Comparison of ENCODE assay signal across 23 cellular contexts in genomic region chr18:10850216-10850615, GRCh38.
DNase-seq lines count a peak whose midpoint lies in the region; ATAC-seq, FAIRE-seq and TF ChIP-seq lines count a peak whose summit lies in the region.
"Had no signal": no experiment of that assay in that cellular context is flagged by ENCODE, and none has a peak within 500 bp of the region (broad histone marks: within the 10 kb centered on the region; RNA-seq: fewer than 3 reads in every experiment).

No MANE protein-coding gene starts in this region.

- 65% methylated on average over 7 of the region's 7 CpGs for WGBS in GM12878 (ENCODE audit: insufficient coverage, insufficient replicate concordance, low lambda C conversion rate, missing lambda C conversion rate)

- POLR2A ChIA-PET in GM12878 (lab: Charles Lee) = interaction anchor here (0.7 to 2.4 kb wide), 4 partner anchors 12 to 300 kb away, joined by 4 to 11 read pairs (median 6); partner anchors contain the start of gene PIEZO2

- 0 out of 2 replicates have a peak overlapping the region, but pooled peaks have one; percentile 16 for H3K9ac ChIP-seq in KMS-11
- H3K9ac ChIP-seq in OCI-LY1 (ENCODE audit: low read length) = peak overlapping the region; percentile 3; the same call in 1 of the 2 replicates
- no peak overlapping the region for H3K9ac ChIP-seq in GM12878 (ENCODE audit: control insufficient read depth, insufficient read depth, low read length)
- H3K9ac ChIP-seq: BLaER1 treated with 17β-estradiol and CSF1 and Interleukin-3, amounts not matched to agents 10 nM and 100 nM had no signal

- peaks cover 7 to 10% of the 10 kb centered on the region in 2 donors for H3K27me3 Mint-ChIP-seq in natural killer cell treated with Interleukin-12 subunit alpha and Interleukin-12 subunit beta and Interleukin-15 and Interleukin-18, amount 100 ng/mL, for 72 hours

- H3K36me3 Mint-ChIP-seq in natural killer cell treated with Interleukin-12 subunit alpha and Interleukin-12 subunit beta and Interleukin-15 and Interleukin-18, amount 100 ng/mL, for 72 hours = no peaks in the 10 kb centered on the region
- H3K36me3 Mint-ChIP-seq: CD14-positive monocyte; CD8-positive, alpha-beta memory T cell had no signal

- CTCF ChIA-PET in GM12878 (lab: Yijun Ruan, JAX) = interaction anchor here (1.2 to 10.6 kb wide), 20 partner anchors 11 to 461 kb away, joined by 3 to 225 read pairs (median 13); partner anchors contain the start of gene PIEZO2

- H3K9me2 ChIP-seq in OCI-LY1 (ENCODE audit: low read depth, low read length) = no peaks in the 10 kb centered on the region

- intact Hi-C loops in GM12878 (cut with micrococcal nuclease; ENCODE audit: unreplicated experiment) = loop anchor here (2.0 kb wide), 1 partner anchor 63 kb away; no protein-coding TSS in a partner anchor

- no peak for ATAC-seq in GM12878
- ATAC-seq in natural killer cell treated with Interleukin-12 subunit alpha and Interleukin-12 subunit beta and Interleukin-15 and Interleukin-18, amount 100 ng/mL, for 72 hours = no peak
- ATAC-seq: A549, GM23338, HCT116 had no signal

- no peaks in the 10 kb centered on the region for H3K9me3 Mint-ChIP-seq in natural killer cell treated with Interleukin-12 subunit alpha and Interleukin-12 subunit beta and Interleukin-15 and Interleukin-18, amount 100 ng/mL, for 72 hours
- H3K9me3 Mint-ChIP-seq: CD4-positive, alpha-beta T cell had no signal

- no peaks in the 10 kb centered on the region for H3K4me1 Mint-ChIP-seq in natural killer cell treated with Interleukin-12 subunit alpha and Interleukin-12 subunit beta and Interleukin-15 and Interleukin-18, amount 100 ng/mL, for 72 hours (ENCODE audit: low read depth in 2 of 2)
- H3K4me1 Mint-ChIP-seq: CD14-positive monocyte; CD8-positive, alpha-beta memory T cell had no signal

- no peak for TF ChIP-seq EP300 in GM12878 (IDR thresholded peaks at IDR 0.05; ENCODE audit: borderline replicate concordance in 1 of 2, control insufficient read depth in 1 of 2, low read depth in 2 of 2, low read length in 2 of 2)

- H3K4me1 ChIP-seq in KMS-11 (ENCODE audit: low read depth, poor library complexity, severe bottlenecking) (peaks cover 52% of the 10 kb centered on the region), OCI-LY1 (ENCODE audit: insufficient read depth, low read length, severe bottlenecking) (peaks cover 81% of the 10 kb centered on the region), GM12878 (ENCODE audit: control insufficient read depth, insufficient read depth, low read length) (peaks cover 28% of the 10 kb centered on the region; the same call in 1 of the 2 replicates)

- H3K27ac ChIP-seq in KMS-11 (no peak overlapping the region), OCI-LY1 (ENCODE audit: low read depth, low read length, poor library complexity, severe bottlenecking) (peak overlapping the region; percentile 76), GM12878 (ENCODE audit: control insufficient read depth, insufficient read depth) (no peak overlapping the region)
- H3K27ac ChIP-seq: A549; BLaER1 treated with 17β-estradiol and CSF1 and Interleukin-3, amounts not matched to agents 10 nM and 100 nM had no signal

- BruUV-seq in GM12878 (replicated peaks; lab: Mats Ljungman, UMichigan) = no TSS peak

- RAD21 ChIA-PET in GM12878 (lab: Charles Lee; ENCODE audit: unreplicated experiment) = interaction anchor here (0.7 to 7.9 kb wide), 22 partner anchors 9 to 313 kb away, joined by 3 to 157 read pairs (median 6); partner anchors contain the start of gene PIEZO2

- H3K4me2 ChIP-seq in KMS-11 (peak overlapping the region; percentile 31; the same call in 1 of the 2 replicates), OCI-LY1 (ENCODE audit: low read length) (peak overlapping the region; percentile 10; the same call in 1 of the 2 replicates), GM12878 (ENCODE audit: control insufficient read depth, insufficient read depth) (no peak overlapping the region)
- H3K4me2 ChIP-seq: A549, GM23338 had no signal

- no peaks in the 10 kb centered on the region for H3F3A ChIP-seq in OCI-LY1 (ENCODE audit: insufficient read depth, low read length)

- no peaks in the 10 kb centered on the region for H3K36me3 ChIP-seq in KMS-11 (ENCODE audit: insufficient read depth)
- H3K36me3 ChIP-seq in OCI-LY1 (ENCODE audit: insufficient read depth, low read length) = no peaks in the 10 kb centered on the region
- H3K36me3 ChIP-seq in GM12878 (ENCODE audit: control insufficient read depth in 2 of 2, insufficient read depth in 2 of 2, low read length in 1 of 2) = peaks cover 0 to 12% of the 10 kb centered on the region in 2 experiments; a peak in 2 of 4 replicates
- H3K36me3 ChIP-seq: BE2C; BLaER1 treated with 17β-estradiol and CSF1 and Interleukin-3, amounts not matched to agents 10 nM and 100 nM had no signal

- H3K9me3 ChIP-seq in OCI-LY1 (ENCODE audit: low read length) (no peaks in the 10 kb centered on the region), GM12878 (replicated peaks; ENCODE audit: control insufficient read depth, insufficient read depth, low read length) (peaks cover 7% of the 10 kb centered on the region; the same call in 2 of the 3 replicates)
- H3K9me3 ChIP-seq: A549, BE2C had no signal

- H3K27ac Mint-ChIP-seq in natural killer cell treated with Interleukin-12 subunit alpha and Interleukin-12 subunit beta and Interleukin-15 and Interleukin-18, amount 100 ng/mL, for 72 hours = no peak overlapping the region
- H3K27ac Mint-ChIP-seq: CD14-positive monocyte; CD4-positive, alpha-beta T cell; CD8-positive, alpha-beta memory T cell; GM23338; H9 had no signal

- SMC1A ChIA-PET in GM12878 (lab: Charles Lee; ENCODE audit: uncharacterized antibody, unreplicated experiment) = interaction anchor here (0.6 to 12.5 kb wide), 21 partner anchors 10 to 447 kb away, joined by 3 to 256 read pairs (median 9); partner anchors contain the start of gene PIEZO2

- in situ Hi-C loops in GM12878 (cut with MboI) = loop anchor here (5.0 kb wide), 2 partner anchors 192 to 287 kb away; no protein-coding TSS in a partner anchor

- no peak for TF ChIP-seq POLR2A in GM12878 (IDR thresholded peaks at IDR 0.05; ENCODE audit: low read depth, low read length)

- H3K4me3 ChIP-seq in KMS-11 (IDR thresholded peaks at IDR 0.05; ENCODE audit: insufficient read depth, low read depth, low read length) (no peak overlapping the region), OCI-LY1 (ENCODE audit: low read depth, low read length, poor library complexity, severe bottlenecking) (no peak overlapping the region), GM12878 (no peak overlapping the region)
- H3K4me3 ChIP-seq: A549; BLaER1 treated with 17β-estradiol and CSF1 and Interleukin-3, amounts not matched to agents 10 nM and 100 nM; GM23338 had no signal

- TF ChIP-seq CTCF in KMS-11 (conservative IDR thresholded peaks at IDR 0.05; ENCODE audit: low read depth, low read length) (no peak), OCI-LY1 (IDR thresholded peaks at IDR 0.05; ENCODE audit: low read length) (no peak), GM12878 (IDR thresholded peaks at IDR 0.05 in 2 of 3, conservative IDR thresholded peaks at IDR 0.05 in 1 of 3; ENCODE audit: control insufficient read depth in 2 of 3, extremely low read depth in 1 of 3, insufficient read depth in 1 of 3, low read depth in 3 of 3, low read length in 3 of 3) (no peak)

- FAIRE-seq in GM12878 (lab: Jason Lieb, UNC) = no peak
- FAIRE-seq: A549, D721Med had no signal

- H3K79me2 ChIP-seq in KMS-11 (ENCODE audit: insufficient read depth, low read depth) (no peaks in the 10 kb centered on the region), OCI-LY1 (ENCODE audit: insufficient read depth, low read length) (no peaks in the 10 kb centered on the region), GM12878 (ENCODE audit: control insufficient read depth, insufficient read depth, low read length) (peaks cover 3% of the 10 kb centered on the region)

- no peak overlapping the region for H3K4me3 Mint-ChIP-seq in natural killer cell treated with Interleukin-12 subunit alpha and Interleukin-12 subunit beta and Interleukin-15 and Interleukin-18, amount 100 ng/mL, for 72 hours
- H3K4me3 Mint-ChIP-seq: CD14-positive monocyte; CD4-positive, alpha-beta T cell; CD8-positive, alpha-beta memory T cell; GM23338; H9 had no signal

- no peak overlapping the region for H2AFZ ChIP-seq in KMS-11 (ENCODE audit: low read depth)
- no peak overlapping the region for H2AFZ ChIP-seq in OCI-LY1 (ENCODE audit: low read length)
- no peak overlapping the region for H2AFZ ChIP-seq in GM12878 (ENCODE audit: control insufficient read depth, low read depth, low read length)
- H2AFZ ChIP-seq: GM23338 had no signal

- H3K27me3 ChIP-seq in KMS-11 (ENCODE audit: insufficient read depth, low read depth) = no peaks in the 10 kb centered on the region
- no peaks in the 10 kb centered on the region for H3K27me3 ChIP-seq in OCI-LY1 (ENCODE audit: insufficient read depth, low read length)
- no peaks in the 10 kb centered on the region for H3K27me3 ChIP-seq in GM12878 (replicated peaks in 1 of 2; ENCODE audit: control insufficient read depth in 2 of 2, insufficient read depth in 2 of 2, low read length in 1 of 2)
- H3K27me3 ChIP-seq: BE2C; BLaER1 treated with 17β-estradiol and CSF1 and Interleukin-3, amounts not matched to agents 10 nM and 100 nM had no signal

- DNase-seq in GM12878 (ENCODE audit: low read depth, low spot score) (no peak), nucleus accumbens (lab: John Stamatoyannopoulos, UW) (no peak), NCI-H2227 (lab: John Stamatoyannopoulos, UW; ENCODE audit: unreplicated experiment) (no peak)
- no peak for DNase-seq in natural killer cell treated with Interleukin-12 subunit alpha and Interleukin-12 subunit beta and Interleukin-15 and Interleukin-18, amount 100 ng/mL, for 72 hours (ENCODE audit: low spot score)
- DNase-seq: 8988T; ACHN; AML-193; BE2C; CD4-positive, alpha-beta T cell; CD8-positive, alpha-beta memory T cell; DMS 273 treated with DMSO at 0.1 percent for 48 hours; DMS79; EL; GDM1; H9 had no signal

- H4K20me1 ChIP-seq in KMS-11 (ENCODE audit: insufficient read depth) (no peaks in the 10 kb centered on the region), OCI-LY1 (ENCODE audit: insufficient read depth, low read length) (no peaks in the 10 kb centered on the region), GM12878 (ENCODE audit: control insufficient read depth, insufficient read depth) (no peaks in the 10 kb centered on the region)
- H4K20me1 ChIP-seq: BLaER1 treated with 17β-estradiol and CSF1 and Interleukin-3, amounts not matched to agents 10 nM and 100 nM had no signal

- no peak for TF ChIP-seq RAD21 in GM12878 (IDR thresholded peaks at IDR 0.05; ENCODE audit: insufficient read depth, low read depth, low read length)

TF ChIP-seq in GM12878, 131 proteins besides CTCF, POLR2A, EP300 and RAD21:
- no peak for TF ChIP-seq STAT1 (conservative IDR thresholded peaks at IDR 0.05)
- TF ChIP-seq TCF12 (IDR thresholded peaks at IDR 0.05; ENCODE audit: low read depth, low read length) = 0 out of 2 replicates have a peak, but pooled peaks have one; percentile 32
